20 cellular contexts compared by ENCODE assay signal in the genomic region with DNA sequence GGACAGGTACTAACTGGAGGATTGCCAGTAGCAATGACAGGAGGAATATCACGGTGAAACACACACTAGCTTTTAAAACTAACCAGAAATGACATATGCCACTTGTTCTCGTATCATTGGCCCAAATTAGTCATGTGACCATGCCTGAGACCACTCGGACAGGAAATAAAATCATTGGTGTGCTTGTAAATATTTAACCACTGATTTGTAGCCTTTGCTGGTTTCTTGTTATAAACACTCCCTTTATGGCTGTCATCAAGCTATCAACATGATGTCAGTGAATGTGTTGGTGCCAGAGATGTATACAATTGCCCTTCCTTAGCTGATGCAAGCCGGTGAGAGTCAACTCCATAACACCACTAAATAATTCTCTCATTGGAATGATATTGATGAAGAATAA.
DNase-seq lines count a peak whose midpoint lies in the region; ATAC-seq and TF ChIP-seq lines count a peak whose summit lies in the region.
"Had no signal": no experiment of that assay in that cellular context is flagged by ENCODE, and none has a peak within 500 bp of the region (broad histone marks: within the 10 kb centered on the region; RNA-seq: fewer than 3 reads in every experiment).

No MANE protein-coding gene starts in this region.

- in situ Hi-C loops in transverse colon (cut with MboI; ENCODE audit: low pct_ligation_motif_present in 1 of 4, low pct_unique_long_range_greater_than_20kb in 1 of 4, low sequenced_read_pairs in 3 of 4) = no loop called here

- peaks cover 0 to 19% (median 12%) of the 10 kb centered on the region in 4 donors for H3K4me1 ChIP-seq in transverse colon
- H3K4me1 ChIP-seq: BE2C, SJCRH30 had no signal

- no peaks in the 10 kb centered on the region for H3K9me3 ChIP-seq in transverse colon
- H3K9me3 ChIP-seq: BE2C, SJCRH30 had no signal

- 53% methylated on average over 4 of the region's 4 CpGs; no CpG with 5 or more reads in 1 of the 2 donors for WGBS in transverse colon (ENCODE audit: low coverage in 1 of 2), 2 donors

- no peaks in the 10 kb centered on the region for H3K27me3 ChIP-seq in transverse colon
- H3K27me3 ChIP-seq: BE2C, SJCRH30 had no signal

- peak overlapping the region; percentile 36 to 72 (median 59) for H3K27ac ChIP-seq in transverse colon
- H3K27ac ChIP-seq: RWPE1, SJCRH30 had no signal

- no peak for TF ChIP-seq EP300 in transverse colon (IDR thresholded peaks at IDR 0.05; ENCODE audit: low read depth)

- no peaks in the 10 kb centered on the region for H3K36me3 ChIP-seq in transverse colon
- H3K36me3 ChIP-seq: BE2C, SJCRH30 had no signal

- intact Hi-C loops in left colon (cut with DNase I, micrococcal nuclease) = no loop called here
- intact Hi-C loops in transverse colon (cut with DNase I; ENCODE audit: low total_unique reads) = no loop called here

- ATAC-seq in left colon = peak; percentile 97
- no peak for ATAC-seq in HG03571 (IDR thresholded peaks at IDR 0.05; ENCODE audit: unreplicated experiment)
- ATAC-seq: CD8-positive, alpha-beta T cell had no signal

- TF ChIP-seq CTCF in transverse colon (IDR thresholded peaks at IDR 0.05) (no peak), GM10266 (IDR thresholded peaks at IDR 0.05; ENCODE audit: control insufficient read depth, insufficient read depth, low read depth, missing control alignments) (no peak)

- DNase-seq in EH (ENCODE audit: low read depth) = peak; percentile 17
- DNase-seq in M059J (ENCODE audit: low read depth) = peak; percentile 31
- no peak for DNase-seq in left colon
- DNase-seq in transverse colon = peak; percentile 37
- DNase-seq in activated T-cell treated with anti-CD3 and anti-CD28 coated beads, Interleukin-2, amount 50 U/mL, for 1 hour = no peak
- DNase-seq in GM10266 (ENCODE audit: extremely low spot score) = no peak
- DNase-seq: BE2C; CD8-positive, alpha-beta T cell; DND-41; GDM1; GOT3; Kasumi-1; NCI-H1105 treated with DMSO at 0.1 percent for 48 hours; NCI-H187; NCI-H446; NCI-H69; NK-92 treated with Interleukin-12 subunit alpha and Interleukin-12 subunit beta, amount 100 ng/mL, for 24 hours; SJCRH30 had no signal

- no peak overlapping the region for H3K4me3 ChIP-seq in transverse colon
- H3K4me3 ChIP-seq: SJCRH30 had no signal

- no peak for TF ChIP-seq POLR2A in transverse colon (IDR thresholded peaks at IDR 0.05)

Comparison
In these comparisons a context has a peak if more than half of its experiments do, and no peak if none do; other contexts are left out.
1. DNase-seq: peak in EH (single experiment), M059J (single experiment) and transverse colon (single experiment); none in left colon (0 of 2), activated T-cell treated with anti-CD3 and anti-CD28 coated beads, Interleukin-2, amount 50 U/mL, for 1 hour (single experiment) and GM10266 (single experiment).